ENCODE assay signal across 19 cellular contexts in genomic region chr9:26012797-26013594, GRCh38.
A peak's percentile ranks its signal among the peaks of the same experiment; 100 is the strongest.
DNase-seq lines count a peak whose midpoint lies in the region; ATAC-seq, FAIRE-seq and TF ChIP-seq lines count a peak whose summit lies in the region.
"Had no signal": no experiment of that assay in that cellular context is flagged by ENCODE, and none has a peak within 500 bp of the region (broad histone marks: within the 10 kb centered on the region; RNA-seq: fewer than 3 reads in every experiment).

No MANE protein-coding gene starts in this region.

- BruUV-seq in HepG2 (replicated peaks; lab: Mats Ljungman, UMichigan): no TSS peak

- CTCF ChIA-PET in HepG2 (lab: Yijun Ruan, JAX; ENCODE audit: low intra/inter-chr PET ratio, low total read pairs): no interaction called here

- H3K79me2 ChIP-seq in HepG2 (ENCODE audit: insufficient read depth, low read length): no peaks in the 10 kb centered on the region

- in situ Hi-C loops in HepG2 (cut with HindIII; ENCODE audit: extremely low pct_ligation_motif_present, low pct_unique_long_range_greater_than_20kb): no loop called here

- peaks cover 70% of the 10 kb centered on the region for H3K9me3 ChIP-seq in HepG2 (ENCODE audit: low read length)

- no peak overlapping the region for H3K4me3 ChIP-seq in HepG2 (replicated peaks in 1 of 3; ENCODE audit: insufficient read depth in 1 of 3, low read depth in 2 of 3, low read length in 3 of 3)
- no peak overlapping the region for H3K4me3 ChIP-seq in foreskin fibroblast (ENCODE audit: low read depth in 1 of 2, low read length in 2 of 2)
- H3K4me3 ChIP-seq: breast epithelium had no signal

- WGBS in HepG2 (ENCODE audit: low lambda C conversion rate): 7% methylated on average over 3 of the region's 3 CpGs

- POLR2A ChIA-PET in HepG2 (lab: Yijun Ruan, JAX): no interaction called here

- no peak overlapping the region for H3K9ac ChIP-seq in HepG2 (ENCODE audit: insufficient read depth, low read depth, low read length)

- no peaks in the 10 kb centered on the region for H3K4me1 ChIP-seq in HepG2 (ENCODE audit: insufficient read depth, low read length)
- H3K4me1 ChIP-seq: breast epithelium had no signal

- no peaks in the 10 kb centered on the region for H3K27me3 ChIP-seq in HepG2 (ENCODE audit: control insufficient read depth in 1 of 2, insufficient read depth in 2 of 2, low read length in 2 of 2)
- H3K27me3 ChIP-seq: breast epithelium had no signal

- no peak for TF ChIP-seq POLR2A in HepG2 (IDR thresholded peaks at IDR 0.05; ENCODE audit: insufficient read depth in 1 of 2, low read depth in 2 of 2, low read length in 2 of 2)

- H3K36me3 ChIP-seq in HepG2 (replicated peaks in 1 of 2; ENCODE audit: control insufficient read depth in 1 of 2, insufficient read depth in 2 of 2, low read length in 2 of 2): no peaks in the 10 kb centered on the region
- H3K36me3 ChIP-seq: breast epithelium had no signal

- TF ChIP-seq CTCF in HepG2 (CRISPR knock-in tag; IDR thresholded peaks at IDR 0.05) (no peak), foreskin fibroblast (IDR thresholded peaks at IDR 0.05; ENCODE audit: low read depth, low read length) (no peak)

- TF ChIP-seq RAD21 in HepG2 (CRISPR knock-in tag; IDR thresholded peaks at IDR 0.05): no peak

- DNase-seq in AG20443 (ENCODE audit: low spot score) (peak; percentile 14), HTR-8/SVneo (ENCODE audit: insufficient read length, low spot score) (peak; percentile 2), RPMI7951 (ENCODE audit: low read depth) (peak; percentile 77), iris pigment epithelial cell (ENCODE audit: low read depth) (peak; percentile 22), medulla oblongata (ENCODE audit: extremely low spot score) (no peak), HepG2 (ENCODE audit: low spot score) (no peak), foreskin fibroblast (no peak)
- DNase-seq in activated naive CD4-positive, alpha-beta T cell treated with Interleukin-2 at 50 U/mL for 16 hours: no peak
- DNase-seq: activated CD4-positive, alpha-beta memory T cell treated with anti-CD3 and anti-CD28 coated beads for 36 hours; activated T-cell treated with anti-CD3 and anti-CD28 coated beads, Interleukin-2, amount 50 U/mL, for 1 hour; left ventricle myocardium superior; NCI-H1694 treated with DMSO at 0.1 percent for 48 hours; NCI-H2227 treated with DMSO at 0.1 percent for 48 hours; T-cell had no signal

- FAIRE-seq in HTR-8/SVneo (lab: Jason Lieb, UNC) (no peak), HepG2 (lab: Jason Lieb, UNC) (no peak)
- FAIRE-seq: GM19239 had no signal

- TF ChIP-seq EP300 in HepG2 (IDR thresholded peaks at IDR 0.05; ENCODE audit: low read depth in 2 of 2, low read length in 2 of 2) (no peak), HepG2 (CRISPR knock-in tag; IDR thresholded peaks at IDR 0.05; ENCODE audit: borderline replicate concordance) (no peak)

- no peak overlapping the region for H3K27ac ChIP-seq in HepG2 (ENCODE audit: extremely low read length, insufficient read depth, low read length)
- H3K27ac ChIP-seq: breast epithelium, epithelial cell of prostate, VCaP had no signal

- no peaks in the 10 kb centered on the region for H4K20me1 ChIP-seq in HepG2 (ENCODE audit: insufficient read depth, low read length)

- H2AFZ ChIP-seq in HepG2 (ENCODE audit: low read length): no peak overlapping the region

- no peak overlapping the region for H3K4me2 ChIP-seq in HepG2 (ENCODE audit: low read depth, low read length)

- intact Hi-C loops in HepG2 (cut with micrococcal nuclease; ENCODE audit: unreplicated experiment): no loop called here

- no peak for ATAC-seq in HepG2
- ATAC-seq: left ventricle myocardium superior, sciatic nerve, T-cell had no signal

TF ChIP-seq in HepG2, 621 proteins besides CTCF, POLR2A, EP300 and RAD21:
- TF ChIP-seq DMTF1 (CRISPR knock-in tag; IDR thresholded peaks at IDR 0.05): no peak
- TF ChIP-seq, protein P1, sequence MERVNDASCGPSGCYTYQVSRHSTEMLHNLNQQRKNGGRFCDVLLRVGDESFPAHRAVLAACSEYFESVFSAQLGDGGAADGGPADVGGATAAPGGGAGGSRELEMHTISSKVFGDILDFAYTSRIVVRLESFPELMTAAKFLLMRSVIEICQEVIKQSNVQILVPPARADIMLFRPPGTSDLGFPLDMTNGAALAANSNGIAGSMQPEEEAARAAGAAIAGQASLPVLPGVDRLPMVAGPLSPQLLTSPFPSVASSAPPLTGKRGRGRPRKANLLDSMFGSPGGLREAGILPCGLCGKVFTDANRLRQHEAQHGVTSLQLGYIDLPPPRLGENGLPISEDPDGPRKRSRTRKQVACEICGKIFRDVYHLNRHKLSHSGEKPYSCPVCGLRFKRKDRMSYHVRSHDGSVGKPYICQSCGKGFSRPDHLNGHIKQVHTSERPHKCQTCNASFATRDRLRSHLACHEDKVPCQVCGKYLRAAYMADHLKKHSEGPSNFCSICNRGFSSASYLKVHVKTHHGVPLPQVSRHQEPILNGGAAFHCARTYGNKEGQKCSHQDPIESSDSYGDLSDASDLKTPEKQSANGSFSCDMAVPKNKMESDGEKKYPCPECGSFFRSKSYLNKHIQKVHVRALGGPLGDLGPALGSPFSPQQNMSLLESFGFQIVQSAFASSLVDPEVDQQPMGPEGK (CRISPR knock-in tag; IDR thresholded peaks at IDR 0.05): no peak
- no peak for TF ChIP-seq ZNF614 (CRISPR knock-in tag; IDR thresholded peaks at IDR 0.05; ENCODE audit: borderline replicate concordance)
- TF ChIP-seq, protein P2, sequence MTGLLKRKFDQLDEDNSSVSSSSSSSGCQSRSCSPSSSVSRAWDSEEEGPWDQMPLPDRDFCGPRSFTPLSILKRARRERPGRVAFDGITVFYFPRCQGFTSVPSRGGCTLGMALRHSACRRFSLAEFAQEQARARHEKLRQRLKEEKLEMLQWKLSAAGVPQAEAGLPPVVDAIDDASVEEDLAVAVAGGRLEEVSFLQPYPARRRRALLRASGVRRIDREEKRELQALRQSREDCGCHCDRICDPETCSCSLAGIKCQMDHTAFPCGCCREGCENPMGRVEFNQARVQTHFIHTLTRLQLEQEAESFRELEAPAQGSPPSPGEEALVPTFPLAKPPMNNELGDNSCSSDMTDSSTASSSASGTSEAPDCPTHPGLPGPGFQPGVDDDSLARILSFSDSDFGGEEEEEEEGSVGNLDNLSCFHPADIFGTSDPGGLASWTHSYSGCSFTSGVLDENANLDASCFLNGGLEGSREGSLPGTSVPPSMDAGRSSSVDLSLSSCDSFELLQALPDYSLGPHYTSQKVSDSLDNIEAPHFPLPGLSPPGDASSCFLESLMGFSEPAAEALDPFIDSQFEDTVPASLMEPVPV (CRISPR knock-in tag; IDR thresholded peaks at IDR 0.05): no peak
- TF ChIP-seq ZNF83 (CRISPR knock-in tag; IDR thresholded peaks at IDR 0.05; ENCODE audit: borderline replicate concordance): no peak
- no peak for TF ChIP-seq ZNF639 (CRISPR knock-in tag; conservative IDR thresholded peaks at IDR 0.05)
- TF ChIP-seq ZNF253 (CRISPR knock-in tag; IDR thresholded peaks at IDR 0.05; ENCODE audit: borderline replicate concordance): no peak
- TF ChIP-seq EEA1 (CRISPR knock-in tag; IDR thresholded peaks at IDR 0.05; ENCODE audit: borderline replicate concordance): no peak
- no peak for TF ChIP-seq KAT8 (CRISPR knock-in tag; IDR thresholded peaks at IDR 0.05)
- no peak for TF ChIP-seq ZNF256 (CRISPR knock-in tag; conservative IDR thresholded peaks at IDR 0.05)
- TF ChIP-seq ZNF562 (CRISPR knock-in tag; IDR thresholded peaks at IDR 0.05; ENCODE audit: borderline replicate concordance): no peak
- TF ChIP-seq CREBL2 (CRISPR knock-in tag; IDR thresholded peaks at IDR 0.05; ENCODE audit: borderline replicate concordance): no peak
- TF ChIP-seq PAF1 (CRISPR knock-in tag; IDR thresholded peaks at IDR 0.05): no peak
- no peak for TF ChIP-seq RARG (CRISPR knock-in tag; IDR thresholded peaks at IDR 0.05; ENCODE audit: low read depth)
- TF ChIP-seq SOX13 (IDR thresholded peaks at IDR 0.05): no peak
- no peak for TF ChIP-seq SOX13 (CRISPR knock-in tag; conservative IDR thresholded peaks at IDR 0.05 in 1 of 2, IDR thresholded peaks at IDR 0.05 in 1 of 2)
- no peak for TF ChIP-seq ZFYVE20 (CRISPR knock-in tag; IDR thresholded peaks at IDR 0.05; ENCODE audit: borderline replicate concordance, low read depth)

Comparison
In these comparisons a context has a peak if more than half of its experiments do, and no peak if none do; other contexts are left out.
1. DNase-seq: peak in AG20443 (single experiment), HTR-8/SVneo (single experiment), RPMI7951 (single experiment) and iris pigment epithelial cell (single experiment); none in medulla oblongata (single experiment), activated naive CD4-positive, alpha-beta T cell treated with Interleukin-2 at 50 U/mL for 16 hours (single experiment), HepG2 (single experiment) and foreskin fibroblast (0 of 2).